ENCODE assay signal across 11 cellular contexts in the genomic region with DNA sequence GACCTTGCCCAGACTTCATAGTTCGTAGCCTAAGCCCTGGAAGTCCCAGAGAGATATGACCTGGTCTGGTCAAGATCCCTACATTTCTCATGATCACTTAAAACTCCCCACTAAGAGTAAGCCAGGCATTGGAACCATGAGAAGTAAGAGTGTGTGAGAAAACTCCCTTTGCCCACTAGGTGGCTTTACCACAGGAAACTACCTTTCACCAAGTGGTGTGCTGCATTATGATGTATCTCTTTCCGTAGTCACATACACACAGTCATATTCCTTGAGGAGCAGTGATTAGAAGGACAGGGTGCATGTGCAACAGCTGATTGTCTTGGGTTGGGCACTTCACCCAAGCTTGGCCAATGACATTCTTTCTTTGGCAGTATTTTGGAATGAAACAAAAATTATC.
DNase-seq lines count a peak whose midpoint lies in the region; ATAC-seq and TF ChIP-seq lines count a peak whose summit lies in the region.
"Had no signal": no experiment of that assay in that cellular context is flagged by ENCODE, and none has a peak within 500 bp of the region (broad histone marks: within the 10 kb centered on the region; RNA-seq: fewer than 3 reads in every experiment).

No MANE protein-coding gene starts in this region.

- WGBS in hepatocyte (ENCODE audit: low lambda C conversion rate, missing lambda C conversion rate): 85% methylated on average over 2 of the region's 2 CpGs

- H3K4me1 ChIP-seq in hepatocyte (ENCODE audit: insufficient read depth): no peaks in the 10 kb centered on the region
- H3K4me1 ChIP-seq: gastrocnemius medialis had no signal

- no peaks in the 10 kb centered on the region; the same call in 1 of the 2 replicates for H3K27me3 Mint-ChIP-seq in HFFc6 (ENCODE audit: insufficient read depth)

- peak; percentile 29; the same call in 1 of the 2 replicates for TF ChIP-seq CTCF in AG10803 (conservative IDR thresholded peaks at IDR 0.05; ENCODE audit: low read length)
- peak; percentile 52 for TF ChIP-seq CTCF in HFFc6 (IDR thresholded peaks at IDR 0.05)
- peak; percentile 28 for TF ChIP-seq CTCF in hepatocyte (IDR thresholded peaks at IDR 0.05; ENCODE audit: poor library complexity)

- no peaks in the 10 kb centered on the region for H3K9me2 ChIP-seq in hepatocyte (replicated peaks; ENCODE audit: insufficient read depth)

- H2AFZ ChIP-seq in hepatocyte: no peak overlapping the region

- ATAC-seq in HG02798 (IDR thresholded peaks at IDR 0.05; ENCODE audit: poor library complexity, unreplicated experiment): no peak
- no peak for ATAC-seq in activated CD4-positive, CD25-positive, alpha-beta regulatory T cell treated with anti-CD3 and anti-CD28 coated beads, Interleukin-2, amount 50 U/mL, for 24 hours
- ATAC-seq: gastrocnemius medialis had no signal

- no peak overlapping the region for H3K4me2 ChIP-seq in hepatocyte

- H3K79me2 ChIP-seq in hepatocyte: no peaks in the 10 kb centered on the region

- no peaks in the 10 kb centered on the region for H4K20me1 ChIP-seq in hepatocyte (ENCODE audit: insufficient read depth, poor library complexity, severe bottlenecking)

- H3K4me3 ChIP-seq in AG10803 (ENCODE audit: low read length) (no peak overlapping the region), hepatocyte (no peak overlapping the region)
- H3K4me3 ChIP-seq: gastrocnemius medialis, SK-N-MC had no signal

- H3K4me1 Mint-ChIP-seq in HFFc6 (ENCODE audit: low read depth): peaks cover 16% of the 10 kb centered on the region; the same call in 1 of the 2 replicates

- H3K27me3 ChIP-seq in hepatocyte: no peaks in the 10 kb centered on the region
- H3K27me3 ChIP-seq: gastrocnemius medialis had no signal

- no peaks in the 10 kb centered on the region for H3K36me3 ChIP-seq in hepatocyte (replicated peaks; ENCODE audit: insufficient read depth, low read depth)
- H3K36me3 ChIP-seq: gastrocnemius medialis had no signal

- no peak overlapping the region for H3K4me3 Mint-ChIP-seq in HFFc6

- DNase-seq in AG10803 (ENCODE audit: low read depth) (no peak), HFFc6 (no peak), RPMI8226 (peak; percentile 11), hepatocyte (ENCODE audit: low spot score) (peak; percentile 5), NOMO-1 treated with DMSO at 0.1 percent for 48 hours (lab: John Stamatoyannopoulos, UW; ENCODE audit: unreplicated experiment) (no peak), NCI-H1092 treated with DMSO at 0.1 percent for 48 hours (lab: John Stamatoyannopoulos, UW) (no peak)
- DNase-seq: gastrocnemius medialis, NCI-H146 had no signal

- peaks cover 11% of the 10 kb centered on the region for H3K9me3 Mint-ChIP-seq in HFFc6

- no peaks in the 10 kb centered on the region for H3K36me3 Mint-ChIP-seq in HFFc6 (ENCODE audit: low read depth)

- no peak overlapping the region for H3K27ac ChIP-seq in hepatocyte
- H3K27ac ChIP-seq: gastrocnemius medialis, SK-N-MC had no signal

- H3K27ac Mint-ChIP-seq in HFFc6: no peak overlapping the region

- H3K9me3 ChIP-seq in hepatocyte (ENCODE audit: low read depth): no peaks in the 10 kb centered on the region
- H3K9me3 ChIP-seq: gastrocnemius medialis had no signal

Comparison
In these comparisons a context has a peak if more than half of its experiments do, and no peak if none do; other contexts are left out.
1. DNase-seq: peak in RPMI8226 (single experiment) and hepatocyte (single experiment); none in AG10803 (single experiment), HFFc6 (single experiment), NOMO-1 treated with DMSO at 0.1 percent for 48 hours (single experiment) and NCI-H1092 treated with DMSO at 0.1 percent for 48 hours (single experiment).
2. Peak in every context shown above with its lines, with median percentiles within 50 percentile points of each other: CTCF ChIP-seq.